1 cellular context compared by ENCODE assay signal in genomic region chr3:157159762-157160651, GRCh38.
A peak's percentile ranks its signal among the peaks of the same experiment; 100 is the strongest.
TF ChIP-seq lines count a peak whose summit lies in the region.

CCNL1 (minus strand) TSS chr3:157160147; CDS start chr3:157160094, 53 bp downstream.

TF ChIP-seq in H1, 55 proteins besides CTCF, POLR2A, EP300 and RAD21:
- no peak for TF ChIP-seq CBX5 (IDR thresholded peaks at IDR 0.05; ENCODE audit: low read depth, low read length)
- peak; percentile 100 for TF ChIP-seq TAF1 (IDR thresholded peaks at IDR 0.05; ENCODE audit: low read depth, low read length)
- peak; percentile 19; the same call in 1 of the 2 replicates for TF ChIP-seq GABPA (IDR thresholded peaks at IDR 0.05; ENCODE audit: borderline replicate concordance, insufficient read depth, low read length)
- TF ChIP-seq BCL11A (IDR thresholded peaks at IDR 0.05; ENCODE audit: low read depth in 2 of 2, low read length in 2 of 2) = no peak
- peak; percentile 67 to 88; a peak in 1 of 4 replicates for TF ChIP-seq HDAC2 (IDR thresholded peaks at IDR 0.05; ENCODE audit: borderline replicate concordance in 1 of 2, low read depth in 2 of 2, low read length in 2 of 2)
- peak; percentile 98 for TF ChIP-seq TAF7 (optimal IDR thresholded peaks at IDR 0.05; ENCODE audit: borderline replicate concordance, low read depth, low read length)
- TF ChIP-seq HDAC6 (IDR thresholded peaks at IDR 0.05; ENCODE audit: low read depth, low read length) = no peak
- peak in 1 of 2 experiments; percentile 84; a peak in 1 of 4 replicates for TF ChIP-seq SIN3A (conservative IDR thresholded peaks at IDR 0.05 in 1 of 2, IDR thresholded peaks at IDR 0.05 in 1 of 2; ENCODE audit: low read depth in 1 of 2, low read length in 2 of 2)
- peak; percentile 98 for TF ChIP-seq CREB1 (IDR thresholded peaks at IDR 0.05)
- peak; percentile 82 for TF ChIP-seq YY1 (IDR thresholded peaks at IDR 0.05; ENCODE audit: low read depth, low read length)
- TF ChIP-seq EGR1 (IDR thresholded peaks at IDR 0.05; ENCODE audit: borderline replicate concordance, low read depth, low read length) = peak; percentile 70
- TF ChIP-seq SIRT6 (IDR thresholded peaks at IDR 0.05; ENCODE audit: low read length) = no peak
- peak; percentile 37; the same call in 1 of the 2 replicates for TF ChIP-seq KDM1A (IDR thresholded peaks at IDR 0.05; ENCODE audit: borderline replicate concordance, low read length)
- TF ChIP-seq BACH1 (IDR thresholded peaks at IDR 0.05; ENCODE audit: low read length) = peak; percentile 95
- no peak for TF ChIP-seq ZNF274 (IDR thresholded peaks at IDR 0.05; ENCODE audit: borderline replicate concordance, extremely low read depth, low read length)
- TF ChIP-seq CHD7 (IDR thresholded peaks at IDR 0.05; ENCODE audit: insufficient replicate concordance, low read length) = no peak
- peak; percentile 79; the same call in 1 of the 2 replicates for TF ChIP-seq SP4 (IDR thresholded peaks at IDR 0.05; ENCODE audit: low read length)
- TF ChIP-seq ASH2L (IDR thresholded peaks at IDR 0.05; ENCODE audit: low read length) = peak; percentile 55
- peak; percentile 60; the same call in 1 of the 2 replicates for TF ChIP-seq BRCA1 (IDR thresholded peaks at IDR 0.05; ENCODE audit: low read depth, low read length)
- no peak for TF ChIP-seq CBX8 (IDR thresholded peaks at IDR 0.05; ENCODE audit: borderline replicate concordance, low read depth, low read length)
- peak; percentile 91 for TF ChIP-seq JUND (IDR thresholded peaks at IDR 0.05; ENCODE audit: low read length)
- TF ChIP-seq SP2 (IDR thresholded peaks at IDR 0.05; ENCODE audit: low read length) = no peak
- peak; percentile 99 for TF ChIP-seq ATF2 (IDR thresholded peaks at IDR 0.05; ENCODE audit: low read length)
- TF ChIP-seq RBBP5 (IDR thresholded peaks at IDR 0.05; ENCODE audit: borderline replicate concordance, low read depth, low read length) = peak; percentile 84
- peak; percentile 82 for TF ChIP-seq SP1 (IDR thresholded peaks at IDR 0.05; ENCODE audit: low read depth, low read length)
- peak; percentile 24; the same call in 1 of the 2 replicates for TF ChIP-seq SRF (IDR thresholded peaks at IDR 0.05; ENCODE audit: low read depth, low read length)
- TF ChIP-seq CHD2 (IDR thresholded peaks at IDR 0.05; ENCODE audit: low read length) = peak; percentile 94
- TF ChIP-seq TEAD4 (IDR thresholded peaks at IDR 0.05; ENCODE audit: low read depth, low read length) = peak; percentile 47
- 0 out of 2 replicates have a peak, but pooled peaks have one; percentile 13 for TF ChIP-seq NRF1 (IDR thresholded peaks at IDR 0.05; ENCODE audit: low read depth, low read length)
- TF ChIP-seq FOSL1 (IDR thresholded peaks at IDR 0.05; ENCODE audit: insufficient read depth, low read depth, low read length) = peak; percentile 76; the same call in 1 of the 2 replicates
- peak; percentile 96 for TF ChIP-seq GTF2F1 (IDR thresholded peaks at IDR 0.05; ENCODE audit: borderline replicate concordance, low read depth, low read length)
- TF ChIP-seq POLR2AphosphoS5 (IDR thresholded peaks at IDR 0.05; ENCODE audit: low read depth, low read length) = peak; percentile 99
- peak; percentile 35 for TF ChIP-seq KDM4A (IDR thresholded peaks at IDR 0.05; ENCODE audit: low read depth, low read length, severe bottlenecking)
- peak; percentile 92 for TF ChIP-seq MAX (IDR thresholded peaks at IDR 0.05)
- TF ChIP-seq PHF8 (conservative IDR thresholded peaks at IDR 0.05; ENCODE audit: low read depth, low read length) = peak; percentile 83; the same call in 1 of the 2 replicates
- TF ChIP-seq CEBPB (IDR thresholded peaks at IDR 0.05; ENCODE audit: low read depth, low read length) = no peak
- no peak for TF ChIP-seq SUZ12 (IDR thresholded peaks at IDR 0.05; ENCODE audit: low read length)
- no peak for TF ChIP-seq TCF12 (IDR thresholded peaks at IDR 0.05; ENCODE audit: low read depth, low read length)
- TF ChIP-seq TBP (IDR thresholded peaks at IDR 0.05; ENCODE audit: low read depth, low read length) = peak; percentile 98
- peak; percentile 89 for TF ChIP-seq JUN (IDR thresholded peaks at IDR 0.05; ENCODE audit: low read depth, low read length)
- no peak for TF ChIP-seq CTBP2 (IDR thresholded peaks at IDR 0.05; ENCODE audit: borderline replicate concordance, insufficient read depth, insufficient read length, low read length)
- no peak for TF ChIP-seq RNF2 (IDR thresholded peaks at IDR 0.05; ENCODE audit: borderline replicate concordance, low read depth, low read length, missing control alignments, poor library complexity, severe bottlenecking)
- peak; percentile 48 for TF ChIP-seq E2F6 (IDR thresholded peaks at IDR 0.05)
- TF ChIP-seq USF2 (IDR thresholded peaks at IDR 0.05; ENCODE audit: low read length) = no peak; the same call in 1 of the 2 replicates
- no peak for TF ChIP-seq SAP30 (IDR thresholded peaks at IDR 0.05; ENCODE audit: insufficient read depth, insufficient replicate concordance, low read length)
- TF ChIP-seq EZH2 (IDR thresholded peaks at IDR 0.05; ENCODE audit: low read depth, low read length, severe bottlenecking) = no peak
